Comparison of ENCODE assay signal across 8 cellular contexts in genomic region chr1:111140680-111140967, GRCh38. TPM values are rescaled to one million over a fixed set of nuclear protein-coding genes. Genes with fewer than 3 reads are reported as not detected.
A peak's percentile ranks its signal among the peaks of the same experiment; 100 is the strongest.
DNase-seq lines count a peak whose midpoint lies in the region; ATAC-seq lines count a peak whose summit lies in the region.

No MANE protein-coding gene starts in this region.

- ATAC-seq in natural killer cell treated with Interleukin-12 subunit alpha and Interleukin-12 subunit beta and Interleukin-15 and Interleukin-18, amount 100 ng/mL, for 72 hours = no peak
- no peak for ATAC-seq in HG02798 (IDR thresholded peaks at IDR 0.05; ENCODE audit: poor library complexity, unreplicated experiment)

- CTCF ChIA-PET in activated naive CD4-positive, alpha-beta T cell treated with anti-CD3 and anti-CD28 coated beads, Interleukin-2, amount 10 ng/mL, durations not matched to agents 7 days and 5 days (lab: Charles Lee) = interaction anchor here (0.9 to 2.0 kb wide), 2 partner anchors 83 to 110 kb away, joined by 3 to 7 read pairs; no protein-coding TSS in a partner anchor

- peak overlapping the region; percentile 89 for H3K4me3 ChIP-seq in SJCRH30

- H3K27me3 Mint-ChIP-seq in activated naive CD4-positive, alpha-beta T cell treated with anti-CD3 and anti-CD28 coated beads, Interleukin-2, amount 10 ng/mL, durations not matched to agents 7 days and 5 days = no peaks in the 10 kb centered on the region
- no peaks in the 10 kb centered on the region for H3K27me3 Mint-ChIP-seq in natural killer cell treated with Interleukin-12 subunit alpha and Interleukin-12 subunit beta and Interleukin-15 and Interleukin-18, amount 100 ng/mL, for 72 hours

- no peaks in the 10 kb centered on the region for H3K27me3 ChIP-seq in SJCRH30

- H3K36me3 Mint-ChIP-seq in activated naive CD4-positive, alpha-beta T cell treated with anti-CD3 and anti-CD28 coated beads, Interleukin-2, amount 10 ng/mL, durations not matched to agents 7 days and 5 days = peaks cover 36% of the 10 kb centered on the region
- peaks cover 11% of the 10 kb centered on the region for H3K36me3 Mint-ChIP-seq in natural killer cell treated with Interleukin-12 subunit alpha and Interleukin-12 subunit beta and Interleukin-15 and Interleukin-18, amount 100 ng/mL, for 72 hours

- peak overlapping the region; percentile 86 for H3K27ac ChIP-seq in SJCRH30

- peaks cover 4% of the 10 kb centered on the region; the same call in 1 of the 2 replicates for H3K4me1 ChIP-seq in SJCRH30

- no peak for DNase-seq in activated naive CD4-positive, alpha-beta T cell treated with anti-CD3 and anti-CD28 coated beads, Interleukin-2, amount 10 ng/mL, durations not matched to agents 7 days and 5 days
- no peak for DNase-seq in activated naive CD4-positive, alpha-beta T cell (lab: John Stamatoyannopoulos, UW)
- peak; percentile 64 for DNase-seq in SJCRH30
- peak; percentile 41 for DNase-seq in epidermal melanocyte (ENCODE audit: insufficient read length, low spot score)
- DNase-seq in natural killer cell treated with Interleukin-12 subunit alpha and Interleukin-12 subunit beta and Interleukin-15 and Interleukin-18, amount 100 ng/mL, for 72 hours (ENCODE audit: low spot score) = no peak
- no peak for DNase-seq in DMS 273 treated with DMSO at 0.1 percent for 48 hours (lab: John Stamatoyannopoulos, UW)
- DNase-seq in activated CD4-positive, CD25-positive, alpha-beta regulatory T cell treated with anti-CD3 and anti-CD28 coated beads, Interleukin-2, amount 50 U/mL, for 72 hours = no peak

- H3K9me3 Mint-ChIP-seq in activated naive CD4-positive, alpha-beta T cell treated with anti-CD3 and anti-CD28 coated beads, Interleukin-2, amount 10 ng/mL, durations not matched to agents 7 days and 5 days = no peaks in the 10 kb centered on the region
- no peaks in the 10 kb centered on the region for H3K9me3 Mint-ChIP-seq in natural killer cell treated with Interleukin-12 subunit alpha and Interleukin-12 subunit beta and Interleukin-15 and Interleukin-18, amount 100 ng/mL, for 72 hours

- peak overlapping the region; percentile 93 for H3K27ac Mint-ChIP-seq in activated naive CD4-positive, alpha-beta T cell treated with anti-CD3 and anti-CD28 coated beads, Interleukin-2, amount 10 ng/mL, durations not matched to agents 7 days and 5 days
- H3K27ac Mint-ChIP-seq in natural killer cell treated with Interleukin-12 subunit alpha and Interleukin-12 subunit beta and Interleukin-15 and Interleukin-18, amount 100 ng/mL, for 72 hours = peak overlapping the region; percentile 79 to 91

- H3K36me3 ChIP-seq in SJCRH30 = peaks cover 13% of the 10 kb centered on the region; the same call in 1 of the 2 replicates

- peak overlapping the region; percentile 99 for H3K4me3 Mint-ChIP-seq in activated naive CD4-positive, alpha-beta T cell treated with anti-CD3 and anti-CD28 coated beads, Interleukin-2, amount 10 ng/mL, durations not matched to agents 7 days and 5 days
- peak overlapping the region; percentile 92 for H3K4me3 Mint-ChIP-seq in natural killer cell treated with Interleukin-12 subunit alpha and Interleukin-12 subunit beta and Interleukin-15 and Interleukin-18, amount 100 ng/mL, for 72 hours

- H3K9me3 ChIP-seq in SJCRH30 (replicated peaks) = no peaks in the 10 kb centered on the region

- peaks cover 52% of the 10 kb centered on the region for H3K4me1 Mint-ChIP-seq in activated naive CD4-positive, alpha-beta T cell treated with anti-CD3 and anti-CD28 coated beads, Interleukin-2, amount 10 ng/mL, durations not matched to agents 7 days and 5 days
- peaks cover 15 to 47% of the 10 kb centered on the region in 2 donors for H3K4me1 Mint-ChIP-seq in natural killer cell treated with Interleukin-12 subunit alpha and Interleukin-12 subunit beta and Interleukin-15 and Interleukin-18, amount 100 ng/mL, for 72 hours (ENCODE audit: low read depth in 2 of 2)

RNA-seq across cellular contexts. Expression of gene CEPT1, which starts 0.6 kb away (rescaled TPM):
- 31.0 and 39.4 TPM in 2 replicates for total RNA-seq in SJCRH30 (2014; rRNA removed; shearing (Covaris generic))
- 10 to 100 TPM; 34.5 to 41.6 TPM for total RNA-seq in natural killer cell treated with Interleukin-12 subunit alpha and Interleukin-12 subunit beta and Interleukin-15 and Interleukin-18, amount 100 ng/mL, for 72 hours

RNA-seq across cellular contexts. Expression of gene DRAM2, which starts 0.7 kb away (rescaled TPM):
- total RNA-seq in SJCRH30 (2014; rRNA removed; shearing (Covaris generic)) = 47.3 and 56.1 TPM in 2 replicates
- total RNA-seq in natural killer cell treated with Interleukin-12 subunit alpha and Interleukin-12 subunit beta and Interleukin-15 and Interleukin-18, amount 100 ng/mL, for 72 hours = 10 to 100 TPM; 22.5 to 25.7 TPM

RNA-seq across cellular contexts. Expression of gene DENND2D, which starts 59.8 kb away (rescaled TPM):
- total RNA-seq in SJCRH30 (2014; rRNA removed; shearing (Covaris generic)) = not detected in 2 replicates
- 100 to 1,000 TPM; 103 to 118 TPM for total RNA-seq in natural killer cell treated with Interleukin-12 subunit alpha and Interleukin-12 subunit beta and Interleukin-15 and Interleukin-18, amount 100 ng/mL, for 72 hours

Comparison
In these comparisons a context has a peak if more than half of its experiments do, and no peak if none do; other contexts are left out.
1. DNase-seq: peak in SJCRH30 (2 of 2) and epidermal melanocyte (single experiment); none in activated naive CD4-positive, alpha-beta T cell treated with anti-CD3 and anti-CD28 coated beads, Interleukin-2, amount 10 ng/mL, durations not matched to agents 7 days and 5 days (single experiment), activated naive CD4-positive, alpha-beta T cell (0 of 4), natural killer cell treated with Interleukin-12 subunit alpha and Interleukin-12 subunit beta and Interleukin-15 and Interleukin-18, amount 100 ng/mL, for 72 hours (single experiment), DMS 273 treated with DMSO at 0.1 percent for 48 hours (single experiment) and activated CD4-positive, CD25-positive, alpha-beta regulatory T cell treated with anti-CD3 and anti-CD28 coated beads, Interleukin-2, amount 50 U/mL, for 72 hours (single experiment).
2. RNA of gene DENND2D, which starts 59.8 kb away (total RNA-seq): 103 to 118 TPM in natural killer cell treated with Interleukin-12 subunit alpha and Interleukin-12 subunit beta and Interleukin-15 and Interleukin-18, amount 100 ng/mL, for 72 hours; not detected in SJCRH30; every median in the first group is over 100 times any median in the second.